In genomic region chr16:1545044-1545736, GRCh38 we compare ENCODE assay signal across 11 cellular contexts. TPM values are rescaled to one million over a fixed set of nuclear protein-coding genes. Genes with fewer than 3 reads are reported as not detected.
DNase-seq lines count a peak whose midpoint lies in the region; ATAC-seq and TF ChIP-seq lines count a peak whose summit lies in the region.
"Had no signal": no experiment of that assay in that cellular context is flagged by ENCODE, and none has a peak within 500 bp of the region (broad histone marks: within the 10 kb centered on the region; RNA-seq: fewer than 3 reads in every experiment).

No MANE protein-coding gene starts in this region.

- no peaks in the 10 kb centered on the region for H3K36me3 ChIP-seq in cardiac muscle cell
- H3K36me3 ChIP-seq in trophoblast cell (ENCODE audit: control insufficient read depth in 1 of 2, insufficient read depth in 2 of 2, low read length in 2 of 2) = peaks cover 31 to 34% of the 10 kb centered on the region in 2 experiments
- H3K36me3 ChIP-seq in Karpas-422 (ENCODE audit: insufficient read depth, low read length) = no peaks in the 10 kb centered on the region

- peaks cover 91% of the 10 kb centered on the region for H3K36me3 Mint-ChIP-seq in CD4-positive, alpha-beta T cell (ENCODE audit: low read depth)
- H3K36me3 Mint-ChIP-seq in activated CD4-positive, alpha-beta memory T cell treated with anti-CD3 and anti-CD28 coated beads, Interleukin-2, amount 10 ng/mL, durations not matched to agents 7 days and 5 days (ENCODE audit: low read depth) = peaks cover 46% of the 10 kb centered on the region

- DNase-seq in CD4-positive, alpha-beta T cell = no peak
- no peak for DNase-seq in activated CD4-positive, alpha-beta memory T cell treated with anti-CD3 and anti-CD28 coated beads, Interleukin-2, amount 10 ng/mL, durations not matched to agents 7 days and 5 days
- DNase-seq in cardiac muscle cell (ENCODE audit: low read depth in 1 of 2, low spot score in 1 of 2) (peak in 1 of 2 donors; percentile 51), trophoblast cell (no peak), NCI-H1105 treated with DMSO at 0.1 percent for 48 hours (lab: John Stamatoyannopoulos, UW) (no peak), activated gamma-delta T cell (lab: John Stamatoyannopoulos, UW) (no peak), Karpas-422 (no peak)
- DNase-seq: activated CD4-positive, alpha-beta T cell treated with anti-CD3 and anti-CD28 coated beads, Interleukin-2, amount 50 U/mL, for 4 hours had no signal

- H4K20me1 ChIP-seq in Karpas-422 (ENCODE audit: insufficient read depth, low read depth, low read length) = no peaks in the 10 kb centered on the region

- peak overlapping the region; percentile 6 for H3K4me2 ChIP-seq in trophoblast cell (ENCODE audit: low read length)
- H3K4me2 ChIP-seq in Karpas-422 (ENCODE audit: low read depth, low read length, poor library complexity, severe bottlenecking) = no peak overlapping the region
- H3K4me2 ChIP-seq: KMS-11 had no signal

- intact Hi-C loops in CD4-positive, alpha-beta T cell (cut with DNase I, micrococcal nuclease) = no loop called here

- peak overlapping the region; percentile 68 for H3K4me3 Mint-ChIP-seq in CD4-positive, alpha-beta T cell
- H3K4me3 Mint-ChIP-seq in activated CD4-positive, alpha-beta memory T cell treated with anti-CD3 and anti-CD28 coated beads, Interleukin-2, amount 10 ng/mL, durations not matched to agents 7 days and 5 days = no peak overlapping the region

- peaks cover 84% of the 10 kb centered on the region for H3K4me1 Mint-ChIP-seq in CD4-positive, alpha-beta T cell (ENCODE audit: low read depth)
- peaks cover 60% of the 10 kb centered on the region for H3K4me1 Mint-ChIP-seq in activated CD4-positive, alpha-beta memory T cell treated with anti-CD3 and anti-CD28 coated beads, Interleukin-2, amount 10 ng/mL, durations not matched to agents 7 days and 5 days

- peaks cover 1% of the 10 kb centered on the region for H3K79me2 ChIP-seq in trophoblast cell (ENCODE audit: control insufficient read depth, insufficient read depth, low read length, poor library complexity)
- no peaks in the 10 kb centered on the region for H3K79me2 ChIP-seq in Karpas-422 (ENCODE audit: low read length)

- H3K9me3 ChIP-seq in CD4-positive, alpha-beta T cell (ENCODE audit: control insufficient read depth, low read length) = no peaks in the 10 kb centered on the region
- no peaks in the 10 kb centered on the region for H3K9me3 ChIP-seq in cardiac muscle cell (ENCODE audit: low read depth)
- peaks cover 6% of the 10 kb centered on the region for H3K9me3 ChIP-seq in trophoblast cell (ENCODE audit: insufficient read depth, low read depth, low read length)
- H3K9me3 ChIP-seq in Karpas-422 (ENCODE audit: low read length) = no peaks in the 10 kb centered on the region

- POLR2A ChIA-PET in CD4-positive, alpha-beta T cell (lab: Charles Lee) = interaction anchor here (1.2 to 4.9 kb wide), 4 partner anchors 8 to 126 kb away, joined by 3 to 34 read pairs (median 4); partner anchors contain the start of gene TMEM204
- POLR2A ChIA-PET in activated CD4-positive, alpha-beta memory T cell treated with anti-CD3 and anti-CD28 coated beads, Interleukin-2, amount 10 ng/mL, durations not matched to agents 7 days and 5 days (lab: Charles Lee) = interaction anchor here (0.6 to 1.9 kb wide), 2 partner anchors 12 to 124 kb away, joined by 3 to 4 read pairs; partner anchors contain the start of genes TMEM204 and UQCC4

- H3K27ac ChIP-seq in CD4-positive, alpha-beta T cell (ENCODE audit: low read depth, low read length) = peak overlapping the region; percentile 14
- H3K27ac ChIP-seq in cardiac muscle cell = peak overlapping the region; percentile 94
- peak overlapping the region; percentile 70 for H3K27ac ChIP-seq in trophoblast cell (ENCODE audit: low read depth, low read length)
- H3K27ac ChIP-seq in Karpas-422 (ENCODE audit: low read length) = no peak overlapping the region
- H3K27ac ChIP-seq: KMS-11 had no signal

- WGBS in trophoblast cell (ENCODE audit: extremely low coverage, insufficient coverage, insufficient read length) = no CpG with 5 or more reads among the region's 19 CpGs

- H3K27ac Mint-ChIP-seq in CD4-positive, alpha-beta T cell = peak overlapping the region; percentile 80
- peak overlapping the region; percentile 45 for H3K27ac Mint-ChIP-seq in activated CD4-positive, alpha-beta memory T cell treated with anti-CD3 and anti-CD28 coated beads, Interleukin-2, amount 10 ng/mL, durations not matched to agents 7 days and 5 days

- no peak overlapping the region for H2BK12ac ChIP-seq in trophoblast cell (ENCODE audit: low read length)

- H3K4ac ChIP-seq in trophoblast cell (ENCODE audit: low read depth, low read length) = no peak overlapping the region

- TF ChIP-seq CTCF in CD4-positive, alpha-beta T cell (IDR thresholded peaks at IDR 0.05) = no peak
- no peak for TF ChIP-seq CTCF in cardiac muscle cell (IDR thresholded peaks at IDR 0.05; ENCODE audit: low read depth, low read length)

- peak overlapping the region; percentile 67 for H4K91ac ChIP-seq in trophoblast cell (ENCODE audit: low read depth, low read length)

- peak overlapping the region; percentile 43 for H4K8ac ChIP-seq in trophoblast cell (ENCODE audit: low read depth, low read length)

- H3K27me3 ChIP-seq in CD4-positive, alpha-beta T cell (ENCODE audit: control insufficient read depth, insufficient read depth, low read length) = no peaks in the 10 kb centered on the region
- H3K27me3 ChIP-seq in cardiac muscle cell = no peaks in the 10 kb centered on the region
- no peaks in the 10 kb centered on the region for H3K27me3 ChIP-seq in trophoblast cell (ENCODE audit: insufficient read depth, low read length)
- H3K27me3 ChIP-seq in Karpas-422 (ENCODE audit: low read length) = no peaks in the 10 kb centered on the region

- CTCF ChIA-PET in CD4-positive, alpha-beta T cell (lab: Charles Lee) = no interaction called here
- CTCF ChIA-PET in activated CD4-positive, alpha-beta memory T cell treated with anti-CD3 and anti-CD28 coated beads, Interleukin-2, amount 10 ng/mL, durations not matched to agents 7 days and 5 days (lab: Charles Lee) = no interaction called here

- peak overlapping the region; percentile 26 for H2BK120ac ChIP-seq in trophoblast cell (ENCODE audit: insufficient read depth, low read length, poor library complexity)

- ATAC-seq in CD4-positive, alpha-beta T cell (ENCODE audit: poor library complexity) = no peak
- ATAC-seq in GM18511 (IDR thresholded peaks at IDR 0.05; ENCODE audit: unreplicated experiment) = no peak

- H2AFZ ChIP-seq in trophoblast cell (ENCODE audit: insufficient read depth, low read length, poor library complexity) (no peak overlapping the region), Karpas-422 (ENCODE audit: low read length) (no peak overlapping the region)

- H3K4me1 ChIP-seq in cardiac muscle cell (ENCODE audit: low read depth) (peaks cover 18% of the 10 kb centered on the region), trophoblast cell (ENCODE audit: control insufficient read depth in 1 of 2, insufficient read depth in 2 of 2, low read length in 2 of 2) (peaks cover 15 to 27% of the 10 kb centered on the region in 2 experiments), Karpas-422 (ENCODE audit: low read length) (no peaks in the 10 kb centered on the region)

- H2AK5ac ChIP-seq in trophoblast cell (ENCODE audit: low read length) = no peak overlapping the region

- H3K9ac ChIP-seq in trophoblast cell (ENCODE audit: low read length) (no peak overlapping the region), Karpas-422 (ENCODE audit: low read length) (no peak overlapping the region)
- H3K9ac ChIP-seq: KMS-11 had no signal

- H3K9me3 Mint-ChIP-seq in CD4-positive, alpha-beta T cell = no peaks in the 10 kb centered on the region
- no peaks in the 10 kb centered on the region for H3K9me3 Mint-ChIP-seq in activated CD4-positive, alpha-beta memory T cell treated with anti-CD3 and anti-CD28 coated beads, Interleukin-2, amount 10 ng/mL, durations not matched to agents 7 days and 5 days

- peaks cover 5% of the 10 kb centered on the region for H3K79me1 ChIP-seq in trophoblast cell (ENCODE audit: low read length)

- H4K12ac ChIP-seq in trophoblast cell (ENCODE audit: low read depth, low read length) = no peak overlapping the region

- H3K18ac ChIP-seq in trophoblast cell (ENCODE audit: low read length) = no peak overlapping the region

- peak overlapping the region; percentile 22 for H3K14ac ChIP-seq in trophoblast cell (ENCODE audit: low read length)

- H3K4me3 ChIP-seq in cardiac muscle cell (no peak overlapping the region), trophoblast cell (ENCODE audit: low read depth, low read length) (no peak overlapping the region), Karpas-422 (ENCODE audit: low read length) (no peak overlapping the region)

- no peak overlapping the region for H3K23ac ChIP-seq in trophoblast cell (ENCODE audit: low read length)

- peak overlapping the region; percentile 29 for H2BK5ac ChIP-seq in trophoblast cell (ENCODE audit: low read depth, low read length, poor library complexity)

- no peaks in the 10 kb centered on the region for H3K9me2 ChIP-seq in Karpas-422 (replicated peaks; ENCODE audit: insufficient read depth, low read length)

- H3K27me3 Mint-ChIP-seq in CD4-positive, alpha-beta T cell = no peaks in the 10 kb centered on the region
- H3K27me3 Mint-ChIP-seq in activated CD4-positive, alpha-beta memory T cell treated with anti-CD3 and anti-CD28 coated beads, Interleukin-2, amount 10 ng/mL, durations not matched to agents 7 days and 5 days = no peaks in the 10 kb centered on the region

RNA-seq across cellular contexts. Expression of gene TMEM204, which starts 11.7 kb away (rescaled TPM):
- total RNA-seq in CD4-positive, alpha-beta T cell = 10 to 100 TPM; 20.5 to 22.1 TPM
- total RNA-seq in activated CD4-positive, alpha-beta memory T cell treated with anti-CD3 and anti-CD28 coated beads, Interleukin-2, amount 10 ng/mL, durations not matched to agents 7 days and 5 days = 10 to 100 TPM; 42.9 to 43.5 TPM
- 0.39 and 0.83 TPM in 2 replicates for total RNA-seq in cardiac muscle cell
- 0.44 and 1.6 TPM in 2 replicates for polyA plus RNA-seq in cardiac muscle cell
- polyA plus RNA-seq in trophoblast cell (2013) = 9.6 and 10.8 TPM in 2 replicates
- not detected in 2 replicates for total RNA-seq in Karpas-422 (2014; rRNA removed; shearing (Covaris generic); ENCODE audit: low replicate concordance)
- polyA plus RNA-seq: neural cell had no signal

RNA-seq across cellular contexts. Expression of gene TELO2, which starts 52.0 kb away (rescaled TPM):
- 10 to 100 TPM; 29.7 to 30.8 TPM for total RNA-seq in CD4-positive, alpha-beta T cell
- 10 to 100 TPM; 49.4 to 51.9 TPM for total RNA-seq in activated CD4-positive, alpha-beta memory T cell treated with anti-CD3 and anti-CD28 coated beads, Interleukin-2, amount 10 ng/mL, durations not matched to agents 7 days and 5 days
- total RNA-seq in cardiac muscle cell = 48.2 and 51.6 TPM in 2 replicates
- polyA plus RNA-seq in cardiac muscle cell = 50.7 and 58.7 TPM in 2 replicates
- 17.7 and 19.2 TPM in 2 replicates for polyA plus RNA-seq in trophoblast cell (2013)
- 8.7 and 22.0 TPM in 2 replicates for total RNA-seq in Karpas-422 (2014; rRNA removed; shearing (Covaris generic); ENCODE audit: low replicate concordance)

RNA-seq across cellular contexts. Expression of gene PTX4, which starts 56.4 kb away (rescaled TPM):
- not detected for total RNA-seq in CD4-positive, alpha-beta T cell
- total RNA-seq in activated CD4-positive, alpha-beta memory T cell treated with anti-CD3 and anti-CD28 coated beads, Interleukin-2, amount 10 ng/mL, durations not matched to agents 7 days and 5 days = not detected
- 0.30 and 0.49 TPM in 2 replicates for total RNA-seq in cardiac muscle cell
- polyA plus RNA-seq in cardiac muscle cell = not detected in 2 replicates
- 0.04 TPM in 1 of 2 replicates, not detected in the other for polyA plus RNA-seq in trophoblast cell (2013)
- total RNA-seq in Karpas-422 (2014; rRNA removed; shearing (Covaris generic); ENCODE audit: low replicate concordance) = not detected in 2 replicates
- polyA plus RNA-seq: neural cell had no signal

Comparison
In these comparisons a context has a peak if more than half of its experiments do, and no peak if none do; other contexts are left out.
1. RNA of gene TMEM204, which starts 11.7 kb away (total RNA-seq): 42.9 to 43.5 TPM in activated CD4-positive, alpha-beta memory T cell treated with anti-CD3 and anti-CD28 coated beads, Interleukin-2, amount 10 ng/mL, durations not matched to agents 7 days and 5 days and 20.5 to 22.1 TPM in CD4-positive, alpha-beta T cell; 0.39 to 0.83 TPM in cardiac muscle cell and not detected in Karpas-422; every median in the first group is over 10 times any median in the second.